ENCODE assay signal across 13 cellular contexts in genomic region chr1:20711285-20712209, GRCh38. TPM values are rescaled to one million over a fixed set of nuclear protein-coding genes. Genes with fewer than 3 reads are reported as not detected.
DNase-seq lines count a peak whose midpoint lies in the region; ATAC-seq and TF ChIP-seq lines count a peak whose summit lies in the region.
"Had no signal": no experiment of that assay in that cellular context is flagged by ENCODE, and none has a peak within 500 bp of the region (broad histone marks: within the 10 kb centered on the region; RNA-seq: fewer than 3 reads in every experiment).

No MANE protein-coding gene starts in this region.

- ATAC-seq in stimulated activated naive CD8-positive, alpha-beta T cell treated with anti-CD3 and anti-CD28 coated beads, Interleukin-15, amount 100 ng/mL, for 72 hours = peak; percentile 61
- ATAC-seq in stimulated activated naive CD8-positive, alpha-beta T cell treated with anti-CD3 and anti-CD28 coated beads, Interleukin-15, Interleukin-2, amounts not matched to agents 100 U/mL and 50 U/mL, for 24 hours = no peak
- ATAC-seq in PC-3 = no peak; the same call in 1 of the 2 replicates
- ATAC-seq in HG02623 (IDR thresholded peaks at IDR 0.05; ENCODE audit: unreplicated experiment) = no peak
- ATAC-seq in GM18858 (IDR thresholded peaks at IDR 0.05; ENCODE audit: unreplicated experiment) = no peak
- ATAC-seq: naive thymus-derived CD8-positive, alpha-beta T cell had no signal

- H3K36me3 Mint-ChIP-seq in endodermal cell (ENCODE audit: low read depth) = no peaks in the 10 kb centered on the region
- H3K36me3 Mint-ChIP-seq: brain had no signal

- CTCF ChIA-PET in PC-3 (lab: Charles Lee) = no interaction called here

- no peak overlapping the region for H3K27ac ChIP-seq in PC-3 (ENCODE audit: low read length)
- peak overlapping the region; percentile 86 for H3K27ac ChIP-seq in endodermal cell (ENCODE audit: low read depth, low read length)
- H3K27ac ChIP-seq: esophagus muscularis mucosa had no signal

- H3K36me3 ChIP-seq in PC-3 (ENCODE audit: low read depth, low read length) = no peaks in the 10 kb centered on the region
- H3K36me3 ChIP-seq in endodermal cell (ENCODE audit: control insufficient read depth, insufficient read depth, low read length) = no peaks in the 10 kb centered on the region
- H3K36me3 ChIP-seq: esophagus muscularis mucosa had no signal

- POLR2A ChIA-PET in PC-3 (lab: Charles Lee; ENCODE audit: unreplicated experiment) = no interaction called here

- no peak overlapping the region for H3K4me3 Mint-ChIP-seq in stimulated activated naive CD8-positive, alpha-beta T cell treated with anti-CD3 and anti-CD28 coated beads, Interleukin-15, amount 100 ng/mL, for 72 hours
- H3K4me3 Mint-ChIP-seq in endodermal cell = no peak overlapping the region
- H3K4me3 Mint-ChIP-seq: naive thymus-derived CD8-positive, alpha-beta T cell had no signal

- peaks cover 6% of the 10 kb centered on the region for H3K4me1 Mint-ChIP-seq in stimulated activated naive CD8-positive, alpha-beta T cell treated with anti-CD3 and anti-CD28 coated beads, Interleukin-15, amount 100 ng/mL, for 72 hours
- H3K4me1 Mint-ChIP-seq in endodermal cell = no peaks in the 10 kb centered on the region

- intact Hi-C loops in PC-3 (cut with micrococcal nuclease) = no loop called here

- BruUV-seq in PC-3 (replicated peaks; lab: Mats Ljungman, UMichigan) = no TSS peak

- no peaks in the 10 kb centered on the region for H3K9me2 ChIP-seq in PC-3 (replicated peaks; ENCODE audit: low read length)

- WGBS in endodermal cell (ENCODE audit: insufficient coverage in 1 of 2, insufficient read length in 1 of 2), 2 experiments = 72 to 88% methylated on average over 15 to 29 of the region's 29 CpGs

- H3K79me2 ChIP-seq in PC-3 (ENCODE audit: low read length) = no peaks in the 10 kb centered on the region

- H3K9ac ChIP-seq in PC-3 (ENCODE audit: low read length) = no peak overlapping the region
- no peak overlapping the region for H3K9ac ChIP-seq in endodermal cell (ENCODE audit: extremely low read depth, low read length, poor library complexity, severe bottlenecking)

- no peak overlapping the region for H3K27ac Mint-ChIP-seq in stimulated activated naive CD8-positive, alpha-beta T cell treated with anti-CD3 and anti-CD28 coated beads, Interleukin-15, amount 100 ng/mL, for 72 hours
- no peak overlapping the region for H3K27ac Mint-ChIP-seq in endodermal cell
- H3K27ac Mint-ChIP-seq: naive thymus-derived CD8-positive, alpha-beta T cell had no signal

- TF ChIP-seq CTCF in PC-3 (conservative IDR thresholded peaks at IDR 0.05; ENCODE audit: low read depth, low read length) (0 out of 2 replicates have a peak, but pooled peaks have one; percentile 29), endodermal cell (conservative IDR thresholded peaks at IDR 0.05) (peak; percentile 42)

- H3K4me3 ChIP-seq in PC-3 (ENCODE audit: low read length) (no peak overlapping the region), endodermal cell (ENCODE audit: low read length) (no peak overlapping the region)
- H3K4me3 ChIP-seq: esophagus muscularis mucosa had no signal

- no peaks in the 10 kb centered on the region for H4K20me1 ChIP-seq in PC-3 (ENCODE audit: low read length)

- H3K9me3 ChIP-seq in PC-3 (ENCODE audit: low read length) (no peaks in the 10 kb centered on the region), endodermal cell (ENCODE audit: control insufficient read depth, low read length) (no peaks in the 10 kb centered on the region)
- H3K9me3 ChIP-seq: esophagus muscularis mucosa had no signal

- peaks cover 20% of the 10 kb centered on the region for H3K27me3 Mint-ChIP-seq in stimulated activated naive CD8-positive, alpha-beta T cell treated with anti-CD3 and anti-CD28 coated beads, Interleukin-15, amount 100 ng/mL, for 72 hours
- H3K27me3 Mint-ChIP-seq in endodermal cell (ENCODE audit: insufficient read depth) = peaks cover 4% of the 10 kb centered on the region
- H3K27me3 Mint-ChIP-seq: brain had no signal

- no peaks in the 10 kb centered on the region for H3K9me3 Mint-ChIP-seq in stimulated activated naive CD8-positive, alpha-beta T cell treated with anti-CD3 and anti-CD28 coated beads, Interleukin-15, amount 100 ng/mL, for 72 hours
- no peaks in the 10 kb centered on the region for H3K9me3 Mint-ChIP-seq in endodermal cell

- H2AFZ ChIP-seq in PC-3 (ENCODE audit: low read length) = no peak overlapping the region

- H3K4me2 ChIP-seq in PC-3 (ENCODE audit: low read length) = no peak overlapping the region

- H3K4me1 ChIP-seq in PC-3 (ENCODE audit: insufficient read depth, low read length) = no peaks in the 10 kb centered on the region
- no peaks in the 10 kb centered on the region for H3K4me1 ChIP-seq in endodermal cell (ENCODE audit: control insufficient read depth, insufficient read depth, low read length)
- H3K4me1 ChIP-seq: esophagus muscularis mucosa had no signal

- no peaks in the 10 kb centered on the region for H3F3A ChIP-seq in PC-3 (ENCODE audit: low read length, unreplicated experiment)

- no peaks in the 10 kb centered on the region for H3K27me3 ChIP-seq in PC-3 (ENCODE audit: low read length)
- H3K27me3 ChIP-seq in endodermal cell (ENCODE audit: control insufficient read depth, insufficient read depth, low read length, poor library complexity, severe bottlenecking) = no peaks in the 10 kb centered on the region

- DNase-seq in stimulated activated naive CD8-positive, alpha-beta T cell treated with anti-CD3 and anti-CD28 coated beads, Interleukin-15, amount 100 ng/mL, for 72 hours = no peak
- no peak for DNase-seq in stimulated activated naive CD8-positive, alpha-beta T cell treated with anti-CD3 and anti-CD28 coated beads, Interleukin-15, Interleukin-2, amounts not matched to agents 100 U/mL and 50 U/mL, for 24 hours
- DNase-seq in PC-3 (no peak), endodermal cell (no peak), iPS-NIHi7 (ENCODE audit: extremely low spot score) (no peak)
- DNase-seq in activated CD8-positive, alpha-beta memory T cell treated with anti-CD3 and anti-CD28 coated beads, Interleukin-2, amount 50 U/mL, for 48 hours = no peak
- DNase-seq: activated T-cell treated with anti-CD3 and anti-CD28 coated beads, Interleukin-2, amount 50 U/mL, for 48 hours; naive thymus-derived CD8-positive, alpha-beta T cell had no signal

RNA-seq across cellular contexts. Expression of gene KIF17, which starts 6.3 kb away (rescaled TPM):
- total RNA-seq in PC-3 (2014; rRNA removed) (0.33 and 2.8 TPM in 2 replicates), endodermal cell (1 to 10 TPM; 4.2 to 8.0 TPM)
- polyA plus RNA-seq in endodermal cell (2013, experiment 1 of 2) = 7.4 TPM
- polyA plus RNA-seq in endodermal cell (2013, experiment 2 of 2) = 5.7 TPM
- total RNA-seq: naive thymus-derived CD8-positive, alpha-beta T cell; RPMI7951 had no signal
- polyA plus RNA-seq: naive thymus-derived CD8-positive, alpha-beta T cell had no signal

RNA-seq across cellular contexts. Expression of gene SH2D5, which starts 21.0 kb away (rescaled TPM):
- 7.1 and 11.2 TPM in 2 replicates for total RNA-seq in PC-3 (2014; rRNA removed)
- 1 to 10 TPM; 4.0 to 5.0 TPM for total RNA-seq in endodermal cell
- polyA plus RNA-seq in endodermal cell (2013, experiment 1 of 2) = 6.6 TPM
- polyA plus RNA-seq in endodermal cell (2013, experiment 2 of 2) = 5.1 TPM
- total RNA-seq: naive thymus-derived CD8-positive, alpha-beta T cell had no signal
- polyA plus RNA-seq: naive thymus-derived CD8-positive, alpha-beta T cell had no signal

RNA-seq across cellular contexts. Expression of gene DDOST, which starts 50.4 kb away (rescaled TPM):
- total RNA-seq in PC-3 (2014; rRNA removed) = 334 and 357 TPM in 2 replicates
- 100 to 1,000 TPM; 252 to 280 TPM for total RNA-seq in endodermal cell
- 170 TPM for polyA plus RNA-seq in endodermal cell (2013, experiment 1 of 2)
- 153 TPM for polyA plus RNA-seq in endodermal cell (2013, experiment 2 of 2)
